ENCODE assay signal across 1 cellular context in genomic region chr17:7634384-7634783, GRCh38.
A peak's percentile ranks its signal among the peaks of the same experiment; 100 is the strongest.
TF ChIP-seq lines count a peak whose summit lies in the region.

No MANE protein-coding gene starts in this region.

TF ChIP-seq in HepG2, 621 proteins besides CTCF, POLR2A, EP300 and RAD21:
- TF ChIP-seq MLX (CRISPR knock-in tag; IDR thresholded peaks at IDR 0.05) (no peak), MAFK (conservative IDR thresholded peaks at IDR 0.05 in 1 of 2, IDR thresholded peaks at IDR 0.05 in 1 of 2; ENCODE audit: low read length in 2 of 2) (no peak), MXD1 (CRISPR knock-in tag; IDR thresholded peaks at IDR 0.05) (no peak), ZNF644 (CRISPR knock-in tag; IDR thresholded peaks at IDR 0.05; ENCODE audit: low read depth) (0 out of 2 replicates have a peak, but pooled peaks have one; percentile 34), IRF1 (CRISPR knock-in tag; IDR thresholded peaks at IDR 0.05; ENCODE audit: low read depth) (no peak), SMC3 (IDR thresholded peaks at IDR 0.05; ENCODE audit: low read length) (peak; percentile 77), ZNF609 (CRISPR knock-in tag; IDR thresholded peaks at IDR 0.05; ENCODE audit: borderline replicate concordance) (no peak), SNAPC4 (CRISPR knock-in tag; IDR thresholded peaks at IDR 0.05) (no peak), REXO4 (CRISPR knock-in tag; IDR thresholded peaks at IDR 0.05; ENCODE audit: borderline replicate concordance) (no peak), ZNF383 (CRISPR knock-in tag; IDR thresholded peaks at IDR 0.05; ENCODE audit: borderline replicate concordance) (no peak), FUBP1 (CRISPR knock-in tag; IDR thresholded peaks at IDR 0.05; ENCODE audit: borderline replicate concordance) (no peak), ZNF572 (CRISPR knock-in tag; IDR thresholded peaks at IDR 0.05) (no peak), STAG1 (CRISPR knock-in tag; IDR thresholded peaks at IDR 0.05) (peak; percentile 68), SAP130 (CRISPR knock-in tag; IDR thresholded peaks at IDR 0.05; ENCODE audit: low read depth) (0 out of 2 replicates have a peak, but pooled peaks have one; percentile 11), FOXA3 (CRISPR knock-in tag; IDR thresholded peaks at IDR 0.05) (no peak), THRA (CRISPR knock-in tag; IDR thresholded peaks at IDR 0.05; ENCODE audit: borderline replicate concordance) (no peak), RERE (CRISPR knock-in tag; IDR thresholded peaks at IDR 0.05; ENCODE audit: low read depth) (no peak), GTF3A (CRISPR knock-in tag; conservative IDR thresholded peaks at IDR 0.05) (no peak), THAP11 (CRISPR knock-in tag; IDR thresholded peaks at IDR 0.05) (peak; percentile 49; the same call in 1 of the 2 replicates), MXD4 (CRISPR knock-in tag; IDR thresholded peaks at IDR 0.05) (no peak)
